7 cellular contexts compared by ENCODE assay signal in genomic region chr13:94712287-94712811, GRCh38. TPM values are rescaled to one million over a fixed set of nuclear protein-coding genes. Genes with fewer than 3 reads are reported as not detected.
DNase-seq lines count a peak whose midpoint lies in the region; ATAC-seq and TF ChIP-seq lines count a peak whose summit lies in the region.

Gene SOX21, minus strand, starts transcription at chr13:94712545. Its CDS starts 496 bp downstream, at chr13:94712049.

- H3K36me3 ChIP-seq in H7 (replicated peaks; ENCODE audit: control insufficient read depth, insufficient read depth, low read length) (no peaks in the 10 kb centered on the region), esophagus muscularis mucosa (no peaks in the 10 kb centered on the region), sigmoid colon (no peaks in the 10 kb centered on the region)

- H3K27ac ChIP-seq in esophagus muscularis mucosa (replicated peaks in 1 of 4) (no peak within 1 kb of the TSS), sigmoid colon (no peak within 1 kb of the TSS)

- peaks cover 64% of the 10 kb centered on the region for H3K27me3 ChIP-seq in H7 (ENCODE audit: control insufficient read depth, insufficient read depth, low read length)
- peaks cover 3 to 93% (median 46%) of the 10 kb centered on the region in 4 donors for H3K27me3 ChIP-seq in esophagus muscularis mucosa
- H3K27me3 ChIP-seq in sigmoid colon: peaks cover 57 to 94% (median 64%) of the 10 kb centered on the region in 3 donors

- ATAC-seq in GM18907 (IDR thresholded peaks at IDR 0.05; ENCODE audit: unreplicated experiment): no peak
- no peak for ATAC-seq in HG03439 (IDR thresholded peaks at IDR 0.05; ENCODE audit: unreplicated experiment)
- ATAC-seq in activated CD4-positive, CD25-positive, alpha-beta regulatory T cell treated with anti-CD3 and anti-CD28 coated beads, Interleukin-2, amount 50 U/mL, for 24 hours: no peak

- no peak for TF ChIP-seq POLR2A in esophagus muscularis mucosa (IDR thresholded peaks at IDR 0.05; ENCODE audit: low read depth)
- no peak for TF ChIP-seq POLR2A in sigmoid colon (IDR thresholded peaks at IDR 0.05)

- intact Hi-C loops in esophagus muscularis mucosa (cut with DNase I): no loop called here
- intact Hi-C loops in sigmoid colon (cut with DNase I): no loop called here

- peak; percentile 73 for DNase-seq in H7
- peak; percentile 27 to 34 for DNase-seq in SHP77 (lab: John Stamatoyannopoulos, UW)
- DNase-seq in esophagus muscularis mucosa (ENCODE audit: extremely low spot score): peak; percentile 86
- no peak for DNase-seq in sigmoid colon

- peaks cover 22 to 45% (median 43%) of the 10 kb centered on the region in 4 donors for H3K4me1 ChIP-seq in esophagus muscularis mucosa
- H3K4me1 ChIP-seq in sigmoid colon: peaks cover 0 to 41% (median 37%) of the 10 kb centered on the region in 4 donors

- no peaks in the 10 kb centered on the region for H3K9me3 ChIP-seq in esophagus muscularis mucosa
- H3K9me3 ChIP-seq in sigmoid colon: no peaks in the 10 kb centered on the region

- TF ChIP-seq CTCF in esophagus muscularis mucosa (IDR thresholded peaks at IDR 0.05): no peak
- TF ChIP-seq CTCF in sigmoid colon (IDR thresholded peaks at IDR 0.05): no peak

- WGBS in esophagus muscularis mucosa: 2% methylated on average over 36 of the region's 38 CpGs
- 1 to 2% methylated on average over 38 of the region's 38 CpGs for WGBS in sigmoid colon, 2 donors

- peak within 1 kb of the TSS; percentile 57 for H3K4me3 ChIP-seq in H7 (ENCODE audit: insufficient read depth, low read depth, low read length)
- H3K4me3 ChIP-seq in esophagus muscularis mucosa: peak within 1 kb of the TSS; percentile 25 to 46 (median 39)
- peak within 1 kb of the TSS in 3 of 4 donors; percentile 4 to 38 (median 35) for H3K4me3 ChIP-seq in sigmoid colon

- no peak for TF ChIP-seq EP300 in esophagus muscularis mucosa (IDR thresholded peaks at IDR 0.05)
- TF ChIP-seq EP300 in sigmoid colon (IDR thresholded peaks at IDR 0.05): no peak

RNA-seq across cellular contexts. Expression of gene SOX21, which starts in this region (rescaled TPM):
- 3.9 and 5.1 TPM in 2 replicates for total RNA-seq in H7 (2014; rRNA removed; shearing (Covaris generic))
- total RNA-seq in esophagus muscularis mucosa: not detected
- total RNA-seq in sigmoid colon: not detected
- under 1 TPM in 1 of 3 donors, not detected in 2; 0.60 TPM for polyA plus RNA-seq in sigmoid colon

Comparison
In these comparisons a context has a peak if more than half of its experiments do, and no peak if none do; other contexts are left out.
1. Peak in DNase-seq and H3K4me3 ChIP-seq in esophagus muscularis mucosa; RNA of the gene not detected or under 1 TPM.